23 cellular contexts compared by ENCODE assay signal in the genomic region with DNA sequence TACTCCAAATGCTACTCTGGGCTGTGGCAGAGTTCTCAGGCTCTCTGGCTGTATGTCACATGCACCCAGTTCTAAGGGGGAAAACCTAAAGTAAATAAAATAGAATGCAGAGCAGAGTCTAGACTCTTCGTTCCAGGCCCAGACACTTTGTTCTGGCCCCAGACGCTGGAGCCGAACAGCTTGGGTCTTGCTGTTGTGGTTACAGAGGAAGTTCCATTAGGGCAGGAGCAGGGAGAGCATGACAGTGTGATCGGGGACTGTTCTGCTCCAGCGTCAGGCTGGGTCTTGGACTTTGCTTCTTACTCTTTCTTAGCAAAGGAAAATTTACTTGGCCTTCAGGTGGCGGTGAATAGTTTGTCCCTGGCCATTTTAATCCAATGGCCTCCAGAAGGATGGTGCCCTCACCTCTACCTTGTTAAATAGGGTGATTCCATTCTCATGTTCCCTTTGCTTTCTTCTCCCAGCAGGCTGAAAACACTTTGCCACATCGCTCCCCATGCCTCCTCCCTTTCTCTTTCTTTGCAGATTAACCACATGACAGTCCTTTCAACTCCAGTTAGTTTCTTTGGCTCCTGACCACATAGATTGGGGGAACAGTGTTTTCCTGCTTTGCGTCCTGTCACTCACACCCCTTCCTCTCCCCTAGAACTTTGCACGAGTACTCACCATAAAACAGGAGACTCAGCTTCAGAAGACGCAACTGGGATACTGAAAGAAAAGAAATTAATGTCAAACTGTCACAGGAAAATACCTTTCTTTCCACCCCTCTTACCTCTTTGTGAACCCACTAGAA.
A peak's percentile ranks its signal among the peaks of the same experiment; 100 is the strongest.
DNase-seq lines count a peak whose midpoint lies in the region; ATAC-seq, FAIRE-seq and TF ChIP-seq lines count a peak whose summit lies in the region.
"Had no signal": no experiment of that assay in that cellular context is flagged by ENCODE, and none has a peak within 500 bp of the region (broad histone marks: within the 10 kb centered on the region; RNA-seq: fewer than 3 reads in every experiment).

No MANE protein-coding gene starts in this region.

- H3K36me3 ChIP-seq in OCI-LY1 (ENCODE audit: insufficient read depth, low read length) (no peaks in the 10 kb centered on the region), endodermal cell (ENCODE audit: control insufficient read depth, insufficient read depth, low read length) (no peaks in the 10 kb centered on the region), neural progenitor cell (no peaks in the 10 kb centered on the region)
- H3K36me3 ChIP-seq: HAP-1, SJCRH30 had no signal

- peak overlapping the region; percentile 14; the same call in 1 of the 2 replicates for H3K4me2 ChIP-seq in OCI-LY1 (ENCODE audit: low read length)
- H3K4me2 ChIP-seq in neural progenitor cell = peak overlapping the region; percentile 9
- H3K4me2 ChIP-seq: PC-9 had no signal

- no peak overlapping the region for H3K27ac Mint-ChIP-seq in endodermal cell
- H3K27ac Mint-ChIP-seq in neural progenitor cell = peak overlapping the region; percentile 44
- H3K27ac Mint-ChIP-seq: B cell; CD4-positive, CD25-positive, alpha-beta regulatory T cell had no signal

- H3K4me3 Mint-ChIP-seq in endodermal cell = no peak overlapping the region
- H3K4me3 Mint-ChIP-seq in neural progenitor cell = no peak overlapping the region
- H3K4me3 Mint-ChIP-seq: B cell; CD4-positive, CD25-positive, alpha-beta regulatory T cell; IgD-negative memory B cell had no signal

- H3K4me3 ChIP-seq in OCI-LY1 (ENCODE audit: low read depth, low read length, poor library complexity, severe bottlenecking) (no peak overlapping the region), endodermal cell (ENCODE audit: low read length) (no peak overlapping the region), neural progenitor cell (no peak overlapping the region)
- H3K4me3 ChIP-seq: HAP-1, PC-9, SJCRH30 had no signal

- H3K36me3 Mint-ChIP-seq in endodermal cell (ENCODE audit: low read depth) = no peaks in the 10 kb centered on the region
- H3K36me3 Mint-ChIP-seq in neural progenitor cell = no peaks in the 10 kb centered on the region
- H3K36me3 Mint-ChIP-seq: CD4-positive, CD25-positive, alpha-beta regulatory T cell had no signal

- H3K4me1 Mint-ChIP-seq in endodermal cell (peaks cover 13% of the 10 kb centered on the region), neural progenitor cell (peaks cover 5% of the 10 kb centered on the region)
- H3K4me1 Mint-ChIP-seq: B cell; CD4-positive, CD25-positive, alpha-beta regulatory T cell; IgD-negative memory B cell had no signal

- TF ChIP-seq CTCF in OCI-LY1 (IDR thresholded peaks at IDR 0.05; ENCODE audit: low read length) = no peak
- no peak for TF ChIP-seq CTCF in endodermal cell (conservative IDR thresholded peaks at IDR 0.05)
- TF ChIP-seq CTCF in neural progenitor cell (IDR thresholded peaks at IDR 0.05) = no peak

- WGBS in endodermal cell (ENCODE audit: insufficient coverage in 1 of 2, insufficient read length in 1 of 2), 2 experiments = 87 to 90% methylated on average over 6 to 10 of the region's 10 CpGs

- no peaks in the 10 kb centered on the region for H3F3A ChIP-seq in OCI-LY1 (ENCODE audit: insufficient read depth, low read length)
- H3F3A ChIP-seq in neural progenitor cell (ENCODE audit: low read depth) = peaks cover 4% of the 10 kb centered on the region

- FAIRE-seq in urothelium cell line (lab: Jason Lieb, UNC) = peak; percentile 67

- H3K9ac ChIP-seq in OCI-LY1 (ENCODE audit: low read length) (no peak overlapping the region), endodermal cell (ENCODE audit: extremely low read depth, low read length, poor library complexity, severe bottlenecking) (no peak overlapping the region), neural progenitor cell (no peak overlapping the region)

- no peak overlapping the region for H2AFZ ChIP-seq in OCI-LY1 (ENCODE audit: low read length)
- H2AFZ ChIP-seq in neural progenitor cell (replicated peaks) = no peak overlapping the region
- H2AFZ ChIP-seq: PC-9 had no signal

- no peaks in the 10 kb centered on the region for H3K9me3 ChIP-seq in OCI-LY1 (ENCODE audit: low read length)
- H3K9me3 ChIP-seq in endodermal cell (ENCODE audit: control insufficient read depth, low read length) = peaks cover 12% of the 10 kb centered on the region
- H3K9me3 ChIP-seq in neural progenitor cell (ENCODE audit: low read depth) = peaks cover 12% of the 10 kb centered on the region
- H3K9me3 ChIP-seq: HAP-1, SJCRH30 had no signal

- H3K9me3 Mint-ChIP-seq in endodermal cell (peaks cover 14% of the 10 kb centered on the region), neural progenitor cell (peaks cover 5% of the 10 kb centered on the region)

- H3K9me2 ChIP-seq in OCI-LY1 (ENCODE audit: low read depth, low read length) = no peaks in the 10 kb centered on the region

- H3K79me2 ChIP-seq in OCI-LY1 (ENCODE audit: insufficient read depth, low read length) (no peaks in the 10 kb centered on the region), neural progenitor cell (ENCODE audit: low read depth) (no peaks in the 10 kb centered on the region)

- H3K27me3 ChIP-seq in OCI-LY1 (ENCODE audit: insufficient read depth, low read length) = no peaks in the 10 kb centered on the region
- H3K27me3 ChIP-seq in endodermal cell (ENCODE audit: control insufficient read depth, insufficient read depth, low read length, poor library complexity, severe bottlenecking) = no peaks in the 10 kb centered on the region
- no peaks in the 10 kb centered on the region for H3K27me3 ChIP-seq in neural progenitor cell
- H3K27me3 ChIP-seq: SJCRH30 had no signal

- H4K20me1 ChIP-seq in OCI-LY1 (ENCODE audit: insufficient read depth, low read length) (no peaks in the 10 kb centered on the region), neural progenitor cell (ENCODE audit: low read depth) (no peaks in the 10 kb centered on the region)

- H3K27ac ChIP-seq in OCI-LY1 (ENCODE audit: low read depth, low read length, poor library complexity, severe bottlenecking) = no peak overlapping the region
- no peak overlapping the region for H3K27ac ChIP-seq in endodermal cell (ENCODE audit: low read depth, low read length)
- no peak overlapping the region for H3K27ac ChIP-seq in neural progenitor cell
- H3K27ac ChIP-seq: PC-9, SJCRH30 had no signal

- H3K27me3 Mint-ChIP-seq in endodermal cell (ENCODE audit: insufficient read depth) = no peaks in the 10 kb centered on the region
- H3K27me3 Mint-ChIP-seq in neural progenitor cell (ENCODE audit: insufficient read depth, low read depth) = peaks cover 2% of the 10 kb centered on the region
- H3K27me3 Mint-ChIP-seq: B cell; CD4-positive, CD25-positive, alpha-beta regulatory T cell; IgD-negative memory B cell had no signal

- H3K4me1 ChIP-seq in OCI-LY1 (ENCODE audit: insufficient read depth, low read length, severe bottlenecking) (peaks cover 8% of the 10 kb centered on the region), endodermal cell (ENCODE audit: control insufficient read depth, insufficient read depth, low read length) (no peaks in the 10 kb centered on the region), neural progenitor cell (peaks cover 11% of the 10 kb centered on the region)
- H3K4me1 ChIP-seq: HAP-1, SJCRH30 had no signal

- DNase-seq in endodermal cell = peak; percentile 50
- peak; percentile 38 for DNase-seq in neural progenitor cell (ENCODE audit: low spot score)
- DNase-seq in urothelium cell line (ENCODE audit: low spot score) = no peak
- DNase-seq in AML-193 (lab: John Stamatoyannopoulos, UW) = no peak
- no peak for DNase-seq in OCI-M2 (lab: John Stamatoyannopoulos, UW; ENCODE audit: unreplicated experiment)
- DNase-seq: ACHN; Calu3; CD4-positive, CD25-positive, alpha-beta regulatory T cell; DMS53; Kasumi-1; MM.1S; NCI-H1105 treated with DMSO at 0.1 percent for 48 hours; NCI-H187 treated with DMSO at 0.1 percent for 48 hours; NCI-H2171 treated with DMSO at 0.1 percent for 48 hours; NCI-H446 treated with DMSO at 0.1 percent for 48 hours; NK-92 treated with Interleukin-12 subunit alpha and Interleukin-12 subunit beta, amount 100 ng/mL, for 24 hours; PC-9; SJCRH30 had no signal

- no peak for ATAC-seq in GM18502 (IDR thresholded peaks at IDR 0.05; ENCODE audit: poor library complexity, unreplicated experiment)

Comparison
In these comparisons a context has a peak if more than half of its experiments do, and no peak if none do; other contexts are left out.
1. DNase-seq: peak in endodermal cell (single experiment) and neural progenitor cell (single experiment); none in urothelium cell line (single experiment), AML-193 (0 of 2) and OCI-M2 (single experiment).